9 cellular contexts compared by ENCODE assay signal in the genomic region with DNA sequence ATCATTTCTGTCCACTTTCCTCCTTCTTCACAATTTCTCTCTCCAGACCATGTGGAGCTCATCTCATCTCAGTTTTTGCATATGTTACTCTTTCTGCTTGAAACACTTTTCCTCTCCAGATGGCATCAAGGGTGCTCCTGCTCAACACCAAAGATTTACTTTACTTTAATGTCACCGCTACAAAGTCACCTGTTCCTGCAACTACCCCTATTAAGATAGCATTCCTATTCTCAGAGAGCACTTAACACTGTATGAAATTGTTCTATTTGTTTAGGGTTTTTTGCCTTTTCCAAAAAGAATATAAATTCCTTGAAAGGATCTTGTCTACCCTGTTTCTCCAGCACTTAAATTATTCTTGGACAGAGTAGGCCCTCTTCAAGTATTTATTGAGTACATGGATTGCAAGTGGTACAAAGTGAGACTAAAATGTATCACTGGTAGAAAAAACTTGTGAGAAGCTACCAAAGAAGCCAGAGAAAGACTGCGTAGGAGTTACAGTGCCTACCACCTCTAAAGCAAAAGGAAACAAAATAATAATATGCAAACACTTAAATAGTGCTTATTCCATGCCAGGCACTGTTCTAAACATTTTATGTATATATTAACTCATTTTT. TPM values are rescaled to one million over a fixed set of nuclear protein-coding genes. Genes with fewer than 3 reads are reported as not detected.
DNase-seq lines count a peak whose midpoint lies in the region; ATAC-seq and TF ChIP-seq lines count a peak whose summit lies in the region.
"Had no signal": no experiment of that assay in that cellular context is flagged by ENCODE, and none has a peak within 500 bp of the region (broad histone marks: within the 10 kb centered on the region; RNA-seq: fewer than 3 reads in every experiment).

No MANE protein-coding gene starts in this region.

- H3K9me3 Mint-ChIP-seq in Caco-2 (ENCODE audit: unreplicated experiment) (no peaks in the 10 kb centered on the region), progenitor cell of endocrine pancreas (ENCODE audit: low read depth) (no peaks in the 10 kb centered on the region)
- H3K9me3 Mint-ChIP-seq in effector memory CD8-positive, alpha-beta T cell: no peaks in the 10 kb centered on the region

- H3K27me3 Mint-ChIP-seq in Caco-2 (ENCODE audit: insufficient read depth, unreplicated experiment): no peaks in the 10 kb centered on the region
- H3K27me3 Mint-ChIP-seq in effector memory CD8-positive, alpha-beta T cell: peaks cover 0 to 2% of the 10 kb centered on the region in 2 donors
- H3K27me3 Mint-ChIP-seq in progenitor cell of endocrine pancreas: peaks cover 6% of the 10 kb centered on the region

- TF ChIP-seq CTCF in Caco-2 (IDR thresholded peaks at IDR 0.05; ENCODE audit: insufficient read depth in 1 of 2, low read depth in 1 of 2, low read length in 1 of 2, severe bottlenecking in 1 of 2, unreplicated experiment in 1 of 2): no peak
- TF ChIP-seq CTCF in NB4 (IDR thresholded peaks at IDR 0.05; ENCODE audit: low read depth, low read length): no peak
- TF ChIP-seq CTCF in progenitor cell of endocrine pancreas (IDR thresholded peaks at IDR 0.05; ENCODE audit: unreplicated experiment): no peak

- CTCF ChIA-PET in Caco-2 (lab: Charles Lee): no interaction called here

- H3K4me1 Mint-ChIP-seq in Caco-2 (ENCODE audit: low read depth, unreplicated experiment) (peaks cover 7% of the 10 kb centered on the region), progenitor cell of endocrine pancreas (ENCODE audit: low read depth) (peaks cover 14% of the 10 kb centered on the region)
- peaks cover 20 to 37% of the 10 kb centered on the region in 2 donors for H3K4me1 Mint-ChIP-seq in effector memory CD8-positive, alpha-beta T cell (ENCODE audit: low read depth in 2 of 2)

- H3K27ac Mint-ChIP-seq in Caco-2 (ENCODE audit: unreplicated experiment) (no peak overlapping the region), progenitor cell of endocrine pancreas (peak overlapping the region; percentile 97)
- H3K27ac Mint-ChIP-seq in effector memory CD8-positive, alpha-beta T cell: peak overlapping the region; percentile 96 to 98

- H3K36me3 ChIP-seq in Caco-2 (ENCODE audit: control insufficient read depth, insufficient read depth, low read length): no peaks in the 10 kb centered on the region

- intact Hi-C loops in Caco-2 (cut with micrococcal nuclease; ENCODE audit: unreplicated experiment): loop anchor here (5.0 kb wide), 3 partner anchors 103 to 887 kb away; a partner anchor contains a TSS

- BruUV-seq in Caco-2 (replicated peaks; lab: Mats Ljungman, UMichigan): no TSS peak

- H3K9me3 ChIP-seq in Caco-2: no peaks in the 10 kb centered on the region

- peak overlapping the region; percentile 91 for H3K4me3 Mint-ChIP-seq in Caco-2 (ENCODE audit: unreplicated experiment)
- H3K4me3 Mint-ChIP-seq in effector memory CD8-positive, alpha-beta T cell: peak overlapping the region; percentile 87 to 88
- H3K4me3 Mint-ChIP-seq in progenitor cell of endocrine pancreas (ENCODE audit: low read depth): peak overlapping the region; percentile 88

- H3K27me3 ChIP-seq in Caco-2 (replicated peaks; ENCODE audit: control insufficient read depth, insufficient read depth, low read length): no peaks in the 10 kb centered on the region

- DNase-seq in Caco-2 (no peak), NB4 (ENCODE audit: low read depth) (no peak), progenitor cell of endocrine pancreas (ENCODE audit: low spot score, unreplicated experiment) (no peak), activated gamma-delta T cell treated with Interleukin-2 at 50 U/mL for 16 hours (no peak), NCI-H1092 (lab: John Stamatoyannopoulos, UW) (no peak)
- no peak for DNase-seq in effector memory CD8-positive, alpha-beta T cell

- peaks cover 8% of the 10 kb centered on the region; the same call in 1 of the 2 replicates for H3K4me1 ChIP-seq in Caco-2

- no peak for ATAC-seq in effector memory CD8-positive, alpha-beta T cell (replicated peaks)
- ATAC-seq in GM18519 (IDR thresholded peaks at IDR 0.05; ENCODE audit: low FRiP score, unreplicated experiment): no peak
- ATAC-seq in HG02759 (IDR thresholded peaks at IDR 0.05; ENCODE audit: unreplicated experiment): no peak

- H3K36me3 Mint-ChIP-seq in Caco-2 (ENCODE audit: insufficient read depth, unreplicated experiment): peaks cover 29% of the 10 kb centered on the region
- H3K36me3 Mint-ChIP-seq in effector memory CD8-positive, alpha-beta T cell (ENCODE audit: insufficient read depth): peaks cover 36% of the 10 kb centered on the region
- H3K36me3 Mint-ChIP-seq in progenitor cell of endocrine pancreas (ENCODE audit: insufficient read depth): peaks cover 2% of the 10 kb centered on the region

- H3K4me3 ChIP-seq in Caco-2 (ENCODE audit: low read depth, low read length) (peak overlapping the region; percentile 92), NB4 (ENCODE audit: low read depth, low read length) (peak overlapping the region; percentile 97)

- POLR2A ChIA-PET in Caco-2 (lab: Charles Lee): interaction anchor here (0.6 kb wide), 1 partner anchor 407 kb away, joined by 3 read pairs; no protein-coding TSS in a partner anchor

- no peak for TF ChIP-seq POLR2A in NB4 (IDR thresholded peaks at IDR 0.05; ENCODE audit: extremely low read depth, insufficient read length)

RNA-seq across cellular contexts. Expression of a gene that starts 1.1 kb away (rescaled TPM):
- total RNA-seq in Caco-2 (2022): 32.5 and 32.6 TPM in 2 replicates
- 33.6 and 35.9 TPM in 2 replicates for total RNA-seq in progenitor cell of endocrine pancreas

RNA-seq across cellular contexts. Expression of a gene that starts 23.7 kb away (rescaled TPM):
- total RNA-seq in Caco-2 (2022) (88.3 and 97.9 TPM in 2 replicates), progenitor cell of endocrine pancreas (24.6 and 27.3 TPM in 2 replicates)

RNA-seq across cellular contexts. Expression of a gene that starts 35.0 kb away (rescaled TPM):
- total RNA-seq in Caco-2 (2022) (not detected in 2 replicates), progenitor cell of endocrine pancreas (not detected in 2 replicates)
- total RNA-seq: cerebellum had no signal
